2 cellular contexts compared by ENCODE assay signal in the genomic region with DNA sequence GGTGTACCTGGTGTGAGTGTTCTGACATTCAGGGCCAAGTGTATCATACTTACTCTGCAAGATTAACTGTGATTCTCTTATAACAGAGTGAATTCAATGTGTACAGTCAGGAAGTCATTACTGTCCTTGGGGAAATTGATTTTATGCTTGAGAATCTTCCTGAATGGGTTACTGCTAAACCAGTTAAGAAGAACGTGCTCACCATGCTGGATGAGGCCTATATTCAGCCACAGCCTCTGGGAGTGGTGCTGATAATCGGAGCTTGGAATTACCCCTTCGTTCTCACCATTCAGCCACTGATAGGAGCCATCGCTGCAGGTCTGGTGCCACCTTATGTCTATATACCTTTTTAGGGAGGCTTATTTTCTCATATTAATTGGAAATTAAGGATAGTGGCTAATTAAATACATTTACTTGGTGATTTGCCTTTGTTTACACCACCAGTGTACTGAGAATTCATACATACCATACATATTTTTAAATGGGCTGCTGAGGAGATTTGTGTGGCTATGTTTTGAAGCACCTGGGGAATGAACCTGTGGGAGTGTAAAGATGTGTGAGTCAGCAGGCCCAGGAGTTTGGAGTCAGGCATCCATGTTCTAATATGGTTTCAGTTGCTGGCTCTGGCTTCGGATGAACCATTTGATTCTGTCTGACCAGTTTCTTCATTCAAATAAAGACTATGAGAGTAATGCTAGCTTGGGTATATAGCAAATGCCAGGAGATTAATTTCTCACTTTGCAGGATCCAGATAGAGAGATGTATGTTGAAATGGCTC.
A peak's percentile ranks its signal among the peaks of the same experiment; 100 is the strongest.
TF ChIP-seq lines count a peak whose summit lies in the region.

No MANE protein-coding gene starts in this region.

TF ChIP-seq in HEK293, 187 proteins besides CTCF, POLR2A, EP300 and RAD21 (continued from another document):
- TF ChIP-seq, protein P1, sequence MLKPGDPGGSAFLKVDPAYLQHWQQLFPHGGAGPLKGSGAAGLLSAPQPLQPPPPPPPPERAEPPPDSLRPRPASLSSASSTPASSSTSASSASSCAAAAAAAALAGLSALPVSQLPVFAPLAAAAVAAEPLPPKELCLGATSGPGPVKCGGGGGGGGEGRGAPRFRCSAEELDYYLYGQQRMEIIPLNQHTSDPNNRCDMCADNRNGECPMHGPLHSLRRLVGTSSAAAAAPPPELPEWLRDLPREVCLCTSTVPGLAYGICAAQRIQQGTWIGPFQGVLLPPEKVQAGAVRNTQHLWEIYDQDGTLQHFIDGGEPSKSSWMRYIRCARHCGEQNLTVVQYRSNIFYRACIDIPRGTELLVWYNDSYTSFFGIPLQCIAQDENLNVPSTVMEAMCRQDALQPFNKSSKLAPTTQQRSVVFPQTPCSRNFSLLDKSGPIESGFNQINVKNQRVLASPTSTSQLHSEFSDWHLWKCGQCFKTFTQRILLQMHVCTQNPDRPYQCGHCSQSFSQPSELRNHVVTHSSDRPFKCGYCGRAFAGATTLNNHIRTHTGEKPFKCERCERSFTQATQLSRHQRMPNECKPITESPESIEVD (tag by site-specific recombination; IDR thresholded peaks at IDR 0.05) = no peak
- TF ChIP-seq ZNF302 (tag by site-specific recombination; IDR thresholded peaks at IDR 0.05; ENCODE audit: low read depth) (no peak), REPIN1 (tag by site-specific recombination; IDR thresholded peaks at IDR 0.05; ENCODE audit: low read depth) (no peak)
TF ChIP-seq in HEK293: peak in this region for 1.

TF ChIP-seq in HepG2, 621 proteins besides CTCF, POLR2A, EP300 and RAD21 (continued from another document):
- TF ChIP-seq HOXA9 (CRISPR knock-in tag; IDR thresholded peaks at IDR 0.05; ENCODE audit: borderline replicate concordance) = no peak
- peak; percentile 5; the same call in 1 of the 2 replicates for TF ChIP-seq ZNF747 (CRISPR knock-in tag; IDR thresholded peaks at IDR 0.05; ENCODE audit: borderline replicate concordance)
- TF ChIP-seq, protein P2, sequence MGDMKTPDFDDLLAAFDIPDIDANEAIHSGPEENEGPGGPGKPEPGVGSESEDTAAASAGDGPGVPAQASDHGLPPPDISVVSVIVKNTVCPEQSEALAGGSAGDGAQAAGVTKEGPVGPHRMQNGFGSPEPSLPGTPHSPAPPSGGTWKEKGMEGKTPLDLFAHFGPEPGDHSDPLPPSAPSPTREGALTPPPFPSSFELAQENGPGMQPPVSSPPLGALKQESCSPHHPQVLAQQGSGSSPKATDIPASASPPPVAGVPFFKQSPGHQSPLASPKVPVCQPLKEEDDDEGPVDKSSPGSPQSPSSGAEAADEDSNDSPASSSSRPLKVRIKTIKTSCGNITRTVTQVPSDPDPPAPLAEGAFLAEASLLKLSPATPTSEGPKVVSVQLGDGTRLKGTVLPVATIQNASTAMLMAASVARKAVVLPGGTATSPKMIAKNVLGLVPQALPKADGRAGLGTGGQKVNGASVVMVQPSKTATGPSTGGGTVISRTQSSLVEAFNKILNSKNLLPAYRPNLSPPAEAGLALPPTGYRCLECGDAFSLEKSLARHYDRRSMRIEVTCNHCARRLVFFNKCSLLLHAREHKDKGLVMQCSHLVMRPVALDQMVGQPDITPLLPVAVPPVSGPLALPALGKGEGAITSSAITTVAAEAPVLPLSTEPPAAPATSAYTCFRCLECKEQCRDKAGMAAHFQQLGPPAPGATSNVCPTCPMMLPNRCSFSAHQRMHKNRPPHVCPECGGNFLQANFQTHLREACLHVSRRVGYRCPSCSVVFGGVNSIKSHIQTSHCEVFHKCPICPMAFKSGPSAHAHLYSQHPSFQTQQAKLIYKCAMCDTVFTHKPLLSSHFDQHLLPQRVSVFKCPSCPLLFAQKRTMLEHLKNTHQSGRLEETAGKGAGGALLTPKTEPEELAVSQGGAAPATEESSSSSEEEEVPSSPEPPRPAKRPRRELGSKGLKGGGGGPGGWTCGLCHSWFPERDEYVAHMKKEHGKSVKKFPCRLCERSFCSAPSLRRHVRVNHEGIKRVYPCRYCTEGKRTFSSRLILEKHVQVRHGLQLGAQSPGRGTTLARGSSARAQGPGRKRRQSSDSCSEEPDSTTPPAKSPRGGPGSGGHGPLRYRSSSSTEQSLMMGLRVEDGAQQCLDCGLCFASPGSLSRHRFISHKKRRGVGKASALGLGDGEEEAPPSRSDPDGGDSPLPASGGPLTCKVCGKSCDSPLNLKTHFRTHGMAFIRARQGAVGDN (CRISPR knock-in tag; IDR thresholded peaks at IDR 0.05) = no peak
- TF ChIP-seq ZFX (CRISPR knock-in tag; IDR thresholded peaks at IDR 0.05; ENCODE audit: low read depth) = peak; percentile 81
- 0 out of 2 replicates have a peak, but pooled peaks have one; percentile 48 for TF ChIP-seq PAF1 (CRISPR knock-in tag; IDR thresholded peaks at IDR 0.05)
- TF ChIP-seq, protein P3, sequence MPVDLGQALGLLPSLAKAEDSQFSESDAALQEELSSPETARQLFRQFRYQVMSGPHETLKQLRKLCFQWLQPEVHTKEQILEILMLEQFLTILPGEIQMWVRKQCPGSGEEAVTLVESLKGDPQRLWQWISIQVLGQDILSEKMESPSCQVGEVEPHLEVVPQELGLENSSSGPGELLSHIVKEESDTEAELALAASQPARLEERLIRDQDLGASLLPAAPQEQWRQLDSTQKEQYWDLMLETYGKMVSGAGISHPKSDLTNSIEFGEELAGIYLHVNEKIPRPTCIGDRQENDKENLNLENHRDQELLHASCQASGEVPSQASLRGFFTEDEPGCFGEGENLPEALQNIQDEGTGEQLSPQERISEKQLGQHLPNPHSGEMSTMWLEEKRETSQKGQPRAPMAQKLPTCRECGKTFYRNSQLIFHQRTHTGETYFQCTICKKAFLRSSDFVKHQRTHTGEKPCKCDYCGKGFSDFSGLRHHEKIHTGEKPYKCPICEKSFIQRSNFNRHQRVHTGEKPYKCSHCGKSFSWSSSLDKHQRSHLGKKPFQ (CRISPR knock-in tag; IDR thresholded peaks at IDR 0.05; ENCODE audit: insufficient replicate concordance) = peak; percentile 54
- peak; percentile 45; the same call in 1 of the 2 replicates for TF ChIP-seq KMT2B (CRISPR knock-in tag; IDR thresholded peaks at IDR 0.05)
- TF ChIP-seq TFAP4 (IDR thresholded peaks at IDR 0.05; ENCODE audit: borderline replicate concordance, low read depth) = no peak
- TF ChIP-seq FOSL2 (CRISPR knock-in tag; IDR thresholded peaks at IDR 0.05) = 0 out of 2 replicates have a peak, but pooled peaks have one; percentile 3
- TF ChIP-seq ZNF510 (CRISPR knock-in tag; IDR thresholded peaks at IDR 0.05; ENCODE audit: low read depth) = 0 out of 2 replicates have a peak, but pooled peaks have one; percentile 35
- no peak for TF ChIP-seq THAP9 (CRISPR knock-in tag; IDR thresholded peaks at IDR 0.05; ENCODE audit: borderline replicate concordance)
- 0 out of 2 replicates have a peak, but pooled peaks have one; percentile 33 for TF ChIP-seq ARNTL (CRISPR knock-in tag; IDR thresholded peaks at IDR 0.05)
- TF ChIP-seq ATF4 (CRISPR knock-in tag; IDR thresholded peaks at IDR 0.05) = 0 out of 4 replicates have a peak, but pooled peaks of 1 of the 2 experiments have one; percentile 30
- TF ChIP-seq KAT7 (CRISPR knock-in tag; IDR thresholded peaks at IDR 0.05; ENCODE audit: borderline replicate concordance) = 0 out of 2 replicates have a peak, but pooled peaks have one; percentile 23
- peak; percentile 28; the same call in 1 of the 2 replicates for TF ChIP-seq MYPOP (CRISPR knock-in tag; IDR thresholded peaks at IDR 0.05)
- peak; percentile 17 for TF ChIP-seq TEAD3 (CRISPR knock-in tag; optimal IDR thresholded peaks at IDR 0.05; ENCODE audit: borderline replicate concordance)
- TF ChIP-seq GMEB1 (CRISPR knock-in tag; IDR thresholded peaks at IDR 0.05; ENCODE audit: borderline replicate concordance) = 0 out of 2 replicates have a peak, but pooled peaks have one; percentile 26
- no peak for TF ChIP-seq HDAC6 (IDR thresholded peaks at IDR 0.05; ENCODE audit: low read depth, low read length)
- no peak for TF ChIP-seq YY1 (IDR thresholded peaks at IDR 0.05; ENCODE audit: insufficient read depth, insufficient replicate concordance, low read depth, low read length)
- TF ChIP-seq, protein P4, sequence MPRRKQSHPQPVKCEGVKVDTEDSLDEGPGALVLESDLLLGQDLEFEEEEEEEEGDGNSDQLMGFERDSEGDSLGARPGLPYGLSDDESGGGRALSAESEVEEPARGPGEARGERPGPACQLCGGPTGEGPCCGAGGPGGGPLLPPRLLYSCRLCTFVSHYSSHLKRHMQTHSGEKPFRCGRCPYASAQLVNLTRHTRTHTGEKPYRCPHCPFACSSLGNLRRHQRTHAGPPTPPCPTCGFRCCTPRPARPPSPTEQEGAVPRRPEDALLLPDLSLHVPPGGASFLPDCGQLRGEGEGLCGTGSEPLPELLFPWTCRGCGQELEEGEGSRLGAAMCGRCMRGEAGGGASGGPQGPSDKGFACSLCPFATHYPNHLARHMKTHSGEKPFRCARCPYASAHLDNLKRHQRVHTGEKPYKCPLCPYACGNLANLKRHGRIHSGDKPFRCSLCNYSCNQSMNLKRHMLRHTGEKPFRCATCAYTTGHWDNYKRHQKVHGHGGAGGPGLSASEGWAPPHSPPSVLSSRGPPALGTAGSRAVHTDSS (CRISPR knock-in tag; conservative IDR thresholded peaks at IDR 0.05) = no peak
- TF ChIP-seq ELK4 (CRISPR knock-in tag; IDR thresholded peaks at IDR 0.05; ENCODE audit: borderline replicate concordance) = no peak
- TF ChIP-seq, protein P5, sequence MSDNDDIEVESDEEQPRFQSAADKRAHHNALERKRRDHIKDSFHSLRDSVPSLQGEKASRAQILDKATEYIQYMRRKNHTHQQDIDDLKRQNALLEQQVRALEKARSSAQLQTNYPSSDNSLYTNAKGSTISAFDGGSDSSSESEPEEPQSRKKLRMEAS (IDR thresholded peaks at IDR 0.05) = peak; percentile 68
- 0 out of 2 replicates have a peak, but pooled peaks have one; percentile 33 for TF ChIP-seq YEATS4 (CRISPR knock-in tag; IDR thresholded peaks at IDR 0.05; ENCODE audit: borderline replicate concordance)
- TF ChIP-seq SAP130 (CRISPR knock-in tag; IDR thresholded peaks at IDR 0.05; ENCODE audit: low read depth) = 0 out of 2 replicates have a peak, but pooled peaks have one; percentile 18
